In the genomic region with DNA sequence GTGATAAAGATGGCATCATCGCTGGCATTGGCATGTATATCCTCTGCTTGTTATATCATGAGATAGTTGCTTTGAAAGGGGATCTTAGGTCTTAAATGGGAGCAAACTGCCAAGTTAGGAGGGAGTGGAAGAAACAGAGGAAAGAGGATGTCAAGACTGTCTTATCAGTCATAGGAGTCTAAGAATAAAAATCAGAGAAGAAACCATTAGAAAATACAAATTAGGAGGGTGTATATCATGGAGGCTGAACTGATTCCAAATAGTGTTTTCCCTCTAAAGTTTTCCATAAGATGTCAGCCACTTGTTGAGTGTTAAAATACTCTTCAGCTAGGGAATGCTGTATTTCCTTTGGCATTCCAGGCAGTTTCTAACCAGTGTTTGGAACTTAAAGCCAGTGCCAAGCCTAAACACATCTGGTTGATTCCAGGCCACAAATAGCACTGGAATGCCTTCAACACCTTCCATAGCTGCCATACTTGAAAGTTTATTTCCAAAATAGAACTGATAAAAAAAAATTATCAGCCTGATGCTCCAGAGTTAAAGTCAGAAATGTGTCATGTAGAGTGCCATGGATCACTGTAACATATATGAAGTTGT, we compare ENCODE assay signal across 25 cellular contexts.
DNase-seq lines count a peak whose midpoint lies in the region; ATAC-seq, FAIRE-seq and TF ChIP-seq lines count a peak whose summit lies in the region.
"Had no signal": no experiment of that assay in that cellular context is flagged by ENCODE, and none has a peak within 500 bp of the region (broad histone marks: within the 10 kb centered on the region; RNA-seq: fewer than 3 reads in every experiment).

No MANE protein-coding gene starts in this region.

- FAIRE-seq in keratinocyte (lab: Jason Lieb, UNC) = peak; percentile 23
- FAIRE-seq: GM18507, islet of Langerhans, RCC 7860, TTC549 had no signal

- no peak for TF ChIP-seq CTCF in keratinocyte (optimal IDR thresholded peaks at IDR 0.05 in 1 of 3, IDR thresholded peaks at IDR 0.05 in 1 of 3, conservative IDR thresholded peaks at IDR 0.05 in 1 of 3; ENCODE audit: extremely low read depth in 1 of 3, insufficient read depth in 2 of 3, low read length in 3 of 3)
- TF ChIP-seq CTCF in mesothelial cell of epicardium (IDR thresholded peaks at IDR 0.05; ENCODE audit: unreplicated experiment) = no peak

- H3K9ac ChIP-seq in SK-N-MC (ENCODE audit: insufficient read length) = no peak overlapping the region
- H3K9ac ChIP-seq in keratinocyte (ENCODE audit: control insufficient read depth, extremely low read depth, insufficient read depth, low read length) = no peak overlapping the region

- intact Hi-C loops in activated naive CD4-positive, alpha-beta T cell treated with anti-CD3 and anti-CD28 coated beads for 36 hours (cut with micrococcal nuclease) = no loop called here

- H3K27ac ChIP-seq in SK-N-MC (peak overlapping the region; percentile 48), keratinocyte (ENCODE audit: control insufficient read depth, insufficient read depth, low read length) (no peak overlapping the region)
- H3K27ac ChIP-seq: esophagus muscularis mucosa, ovary, SJSA1 had no signal

- H3K27me3 Mint-ChIP-seq in mesothelial cell of epicardium (ENCODE audit: low read depth) = no peaks in the 10 kb centered on the region
- H3K27me3 Mint-ChIP-seq in activated naive CD4-positive, alpha-beta T cell treated with anti-CD3 and anti-CD28 coated beads for 36 hours (ENCODE audit: low read depth) = no peaks in the 10 kb centered on the region
- H3K27me3 Mint-ChIP-seq: natural killer cell treated with Interleukin-12 subunit alpha and Interleukin-12 subunit beta and Interleukin-15 and Interleukin-18, amount 100 ng/mL, for 72 hours had no signal

- peaks cover 6% of the 10 kb centered on the region for H3K4me1 ChIP-seq in keratinocyte (ENCODE audit: control insufficient read depth, extremely low read depth, insufficient read depth, low read length)
- H3K4me1 ChIP-seq: SJSA1 had no signal

- peaks cover 20% of the 10 kb centered on the region for H3K36me3 Mint-ChIP-seq in mesothelial cell of epicardium
- H3K36me3 Mint-ChIP-seq in activated naive CD4-positive, alpha-beta T cell treated with anti-CD3 and anti-CD28 coated beads for 36 hours (ENCODE audit: low read depth) = peaks cover 1% of the 10 kb centered on the region
- H3K36me3 Mint-ChIP-seq: activated naive CD4-positive, alpha-beta T cell treated with anti-CD3 and anti-CD28 coated beads, Interleukin-2, amount 10 ng/mL, durations not matched to agents 7 days and 5 days had no signal

- dilution Hi-C loops in keratinocyte (cut with MboI; ENCODE audit: extremely low pct_ligation_motif_present, low sequenced_read_pairs) = no loop called here

- H3K27me3 ChIP-seq in keratinocyte (ENCODE audit: control insufficient read depth, extremely low read depth, insufficient read depth, low read length) = no peaks in the 10 kb centered on the region
- H3K27me3 ChIP-seq: esophagus muscularis mucosa, ovary, SJSA1 had no signal

- H4K20me1 ChIP-seq in keratinocyte (ENCODE audit: control insufficient read depth, extremely low read depth, insufficient read depth, low read length) = no peaks in the 10 kb centered on the region

- H3K4me3 ChIP-seq in SK-N-MC (no peak overlapping the region), keratinocyte (ENCODE audit: control insufficient read depth in 2 of 3, extremely low read depth in 1 of 3, insufficient read depth in 2 of 3, low read depth in 1 of 3, low read length in 3 of 3) (no peak overlapping the region)
- H3K4me3 ChIP-seq: ovary, SJSA1 had no signal

- H3K9me1 ChIP-seq in keratinocyte (ENCODE audit: control insufficient read depth, extremely low read depth, insufficient read depth, low read length) = no peaks in the 10 kb centered on the region

- H3K4me1 Mint-ChIP-seq in mesothelial cell of epicardium = peaks cover 9% of the 10 kb centered on the region
- H3K4me1 Mint-ChIP-seq in activated naive CD4-positive, alpha-beta T cell treated with anti-CD3 and anti-CD28 coated beads for 36 hours (ENCODE audit: low read depth) = no peaks in the 10 kb centered on the region
- H3K4me1 Mint-ChIP-seq: activated naive CD4-positive, alpha-beta T cell treated with anti-CD3 and anti-CD28 coated beads, Interleukin-2, amount 10 ng/mL, durations not matched to agents 7 days and 5 days had no signal

- H2AFZ ChIP-seq in keratinocyte (ENCODE audit: control insufficient read depth, low read length) = no peak overlapping the region

- DNase-seq in AG20443 (ENCODE audit: low spot score) = peak; percentile 50
- no peak for DNase-seq in SK-N-MC (ENCODE audit: low read depth, low spot score)
- DNase-seq in fibroblast of peridontal ligament (ENCODE audit: extremely low read depth) = peak; percentile 82
- DNase-seq in keratinocyte (ENCODE audit: low read depth, low spot score) = no peak
- DNase-seq in mesothelial cell of epicardium (ENCODE audit: low spot score in 2 of 2, unreplicated experiment in 2 of 2) = no peak
- no peak for DNase-seq in activated naive CD4-positive, alpha-beta T cell treated with anti-CD3 and anti-CD28 coated beads for 36 hours
- DNase-seq in NCI-H2081 treated with DMSO at 0.1 percent for 48 hours (lab: John Stamatoyannopoulos, UW) = no peak
- DNase-seq: activated CD4-positive, alpha-beta T cell treated with anti-CD3 and anti-CD28 coated beads, Interleukin-2, amount 50 U/mL, for 4 hours; activated naive CD4-positive, alpha-beta T cell treated with anti-CD3 and anti-CD28 coated beads, Interleukin-2, amount 10 ng/mL, durations not matched to agents 7 days and 5 days; activated T-cell treated with anti-CD3 and anti-CD28 coated beads, Interleukin-2, amount 50 U/mL, for 72 hours; NCI-H1105; NCI-H1930; NCI-H526 treated with DMSO at 0.1 percent for 48 hours; ovary; stimulated activated CD4-positive, alpha-beta T cell treated with anti-CD3 and anti-CD28 coated beads, Interleukin-2, amount 100 ng/mL, for 24 hours; T-helper 1 cell had no signal

- no peaks in the 10 kb centered on the region for H3K9me3 ChIP-seq in SK-N-MC (ENCODE audit: low read depth, low read length)
- H3K9me3 ChIP-seq in keratinocyte (ENCODE audit: control insufficient read depth, low read depth, low read length) = no peaks in the 10 kb centered on the region
- H3K9me3 ChIP-seq: esophagus muscularis mucosa, ovary, SJSA1 had no signal

- H3K4me3 Mint-ChIP-seq in mesothelial cell of epicardium = no peak overlapping the region
- no peak overlapping the region for H3K4me3 Mint-ChIP-seq in activated naive CD4-positive, alpha-beta T cell treated with anti-CD3 and anti-CD28 coated beads for 36 hours
- H3K4me3 Mint-ChIP-seq: activated naive CD4-positive, alpha-beta T cell treated with anti-CD3 and anti-CD28 coated beads, Interleukin-2, amount 10 ng/mL, durations not matched to agents 7 days and 5 days; activated T-cell treated with anti-CD3 and anti-CD28 coated beads, Interleukin-2, amount 50 U/mL, for 72 hours; CD14-positive monocyte; natural killer cell treated with Interleukin-12 subunit alpha and Interleukin-12 subunit beta and Interleukin-15 and Interleukin-18, amount 100 ng/mL, for 72 hours had no signal

- no peak overlapping the region for H3K4me2 ChIP-seq in keratinocyte (ENCODE audit: control insufficient read depth, extremely low read depth, insufficient read depth, low read depth, low read length)

- CTCF ChIA-PET in activated naive CD4-positive, alpha-beta T cell treated with anti-CD3 and anti-CD28 coated beads for 36 hours (lab: Charles Lee) = no interaction called here

- no peak overlapping the region for H3K27ac Mint-ChIP-seq in mesothelial cell of epicardium
- H3K27ac Mint-ChIP-seq in activated naive CD4-positive, alpha-beta T cell treated with anti-CD3 and anti-CD28 coated beads for 36 hours = no peak overlapping the region
- H3K27ac Mint-ChIP-seq: activated naive CD4-positive, alpha-beta T cell treated with anti-CD3 and anti-CD28 coated beads, Interleukin-2, amount 10 ng/mL, durations not matched to agents 7 days and 5 days; activated T-cell treated with anti-CD3 and anti-CD28 coated beads, Interleukin-2, amount 50 U/mL, for 72 hours; CD14-positive monocyte; natural killer cell treated with Interleukin-12 subunit alpha and Interleukin-12 subunit beta and Interleukin-15 and Interleukin-18, amount 100 ng/mL, for 72 hours had no signal

- no peaks in the 10 kb centered on the region for H3K79me2 ChIP-seq in keratinocyte (ENCODE audit: control insufficient read depth, insufficient read depth, low read length)

- no peaks in the 10 kb centered on the region for H3K9me3 Mint-ChIP-seq in mesothelial cell of epicardium
- H3K9me3 Mint-ChIP-seq in activated naive CD4-positive, alpha-beta T cell treated with anti-CD3 and anti-CD28 coated beads for 36 hours = no peaks in the 10 kb centered on the region
- H3K9me3 Mint-ChIP-seq: activated naive CD4-positive, alpha-beta T cell treated with anti-CD3 and anti-CD28 coated beads, Interleukin-2, amount 10 ng/mL, durations not matched to agents 7 days and 5 days; activated T-cell treated with anti-CD3 and anti-CD28 coated beads, Interleukin-2, amount 50 U/mL, for 72 hours; CD14-positive monocyte; natural killer cell treated with Interleukin-12 subunit alpha and Interleukin-12 subunit beta and Interleukin-15 and Interleukin-18, amount 100 ng/mL, for 72 hours had no signal

- ATAC-seq in GM21526 (IDR thresholded peaks at IDR 0.05; ENCODE audit: low FRiP score, unreplicated experiment) = no peak
- ATAC-seq: activated T-cell treated with anti-CD3 and anti-CD28 coated beads, Interleukin-2, amount 50 U/mL, for 72 hours; natural killer cell treated with Interleukin-12 subunit alpha and Interleukin-12 subunit beta and Interleukin-15 and Interleukin-18, amount 100 ng/mL, for 72 hours had no signal

- H3K36me3 ChIP-seq in SK-N-MC (ENCODE audit: insufficient read depth, low read length) (peaks cover 93% of the 10 kb centered on the region), keratinocyte (ENCODE audit: control insufficient read depth in 2 of 2, extremely low read depth in 1 of 2, insufficient read depth in 2 of 2, low read length in 2 of 2) (no peaks in the 10 kb centered on the region)
- H3K36me3 ChIP-seq: ovary had no signal

Comparison
In these comparisons a context has a peak if more than half of its experiments do, and no peak if none do; other contexts are left out.
1. DNase-seq: peak in AG20443 (single experiment) and fibroblast of peridontal ligament (single experiment); none in SK-N-MC (single experiment), keratinocyte (single experiment), mesothelial cell of epicardium (0 of 2), activated naive CD4-positive, alpha-beta T cell treated with anti-CD3 and anti-CD28 coated beads for 36 hours (single experiment) and NCI-H2081 treated with DMSO at 0.1 percent for 48 hours (single experiment).